In the genomic region with DNA sequence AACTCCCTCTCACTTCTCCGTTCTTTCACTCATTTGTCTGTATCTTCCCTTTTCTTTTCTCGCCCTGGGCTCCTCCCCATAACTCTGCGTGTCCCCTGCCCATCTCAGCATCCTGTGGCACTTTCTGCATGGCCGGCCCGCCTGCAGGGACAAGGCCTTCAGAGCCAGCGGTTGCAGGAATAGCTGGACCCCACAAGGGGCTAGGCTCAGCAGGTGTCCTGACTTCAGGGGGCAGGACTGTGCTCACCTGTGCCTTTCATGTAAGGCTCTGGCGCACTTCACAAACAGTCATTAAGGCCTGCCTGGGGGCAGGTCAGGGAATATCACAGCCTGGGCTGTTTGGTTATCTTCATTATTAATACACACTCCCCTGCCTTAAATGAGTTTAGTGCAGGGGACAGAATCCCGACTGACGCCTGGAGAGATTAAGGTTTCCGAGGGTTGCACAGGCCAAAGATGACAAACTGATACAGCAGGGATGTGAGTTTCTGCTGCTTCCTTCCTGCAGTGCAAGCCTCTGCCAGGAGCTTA, we compare ENCODE assay signal across 1 cellular context.
TF ChIP-seq lines count a peak whose summit lies in the region.

No MANE protein-coding gene starts in this region.

TF ChIP-seq in GM12878, 131 proteins besides CTCF, POLR2A, EP300 and RAD21 (continued from another document):
- TF ChIP-seq HCFC1 (IDR thresholded peaks at IDR 0.05; ENCODE audit: low read length): no peak
- TF ChIP-seq TCF12 (IDR thresholded peaks at IDR 0.05; ENCODE audit: low read depth, low read length): no peak
- TF ChIP-seq MXI1 (IDR thresholded peaks at IDR 0.05; ENCODE audit: low read depth, low read length): no peak
- TF ChIP-seq NFIC (IDR thresholded peaks at IDR 0.05; ENCODE audit: low read depth, low read length): no peak
- TF ChIP-seq KAT2A (conservative IDR thresholded peaks at IDR 0.05; ENCODE audit: control insufficient read depth, low read depth, low read length): no peak
- TF ChIP-seq PKNOX1 (IDR thresholded peaks at IDR 0.05): no peak
- TF ChIP-seq WRNIP1 (IDR thresholded peaks at IDR 0.05; ENCODE audit: borderline replicate concordance, low read depth, low read length): no peak
- TF ChIP-seq ESRRA (IDR thresholded peaks at IDR 0.05; ENCODE audit: low read length): no peak
- TF ChIP-seq ZNF207 (IDR thresholded peaks at IDR 0.05; ENCODE audit: borderline replicate concordance): no peak
- TF ChIP-seq ZNF384 (IDR thresholded peaks at IDR 0.05; ENCODE audit: borderline replicate concordance, low read depth, low read length): no peak
- no peak for TF ChIP-seq MEF2B (IDR thresholded peaks at IDR 0.05; ENCODE audit: partially characterized antibody, poor library complexity, severe bottlenecking)
- TF ChIP-seq SP1 (IDR thresholded peaks at IDR 0.05; ENCODE audit: low read depth, low read length): no peak
- no peak for TF ChIP-seq CUX1 (IDR thresholded peaks at IDR 0.05; ENCODE audit: insufficient replicate concordance, low read depth, low read length)
